ENCODE assay signal across 17 cellular contexts in the genomic region with DNA sequence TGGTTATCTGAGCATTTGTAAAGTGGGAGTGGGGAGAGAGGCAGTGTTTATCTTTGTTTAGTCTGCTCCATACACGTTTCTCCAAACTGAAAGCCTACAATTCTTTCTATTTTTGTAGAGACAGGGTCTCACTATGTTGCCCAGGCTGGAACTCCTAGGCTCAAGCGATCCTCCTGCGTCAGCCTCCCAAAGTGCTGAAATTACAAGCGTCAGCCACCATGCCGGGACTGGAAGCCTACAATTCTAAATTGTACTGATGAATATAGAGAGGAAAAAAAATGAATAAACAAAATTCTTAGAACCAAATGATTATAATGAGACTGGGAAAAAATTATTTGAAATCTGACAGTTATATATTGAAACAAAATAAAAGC. TPM values are rescaled to one million over a fixed set of nuclear protein-coding genes. Genes with fewer than 3 reads are reported as not detected.
A peak's percentile ranks its signal among the peaks of the same experiment; 100 is the strongest.
DNase-seq lines count a peak whose midpoint lies in the region; ATAC-seq and TF ChIP-seq lines count a peak whose summit lies in the region.
"Had no signal": no experiment of that assay in that cellular context is flagged by ENCODE, and none has a peak within 500 bp of the region (broad histone marks: within the 10 kb centered on the region; RNA-seq: fewer than 3 reads in every experiment).

No MANE protein-coding gene starts in this region.

- H3K27me3 Mint-ChIP-seq in CD4-positive, CD25-positive, alpha-beta regulatory T cell, result peaks cover 4% of the 10 kb centered on the region
- no peaks in the 10 kb centered on the region for H3K27me3 Mint-ChIP-seq in activated T-helper 17 cell treated with anti-CD3 and anti-CD28 coated beads, Interleukin-2, amount 50 U/mL, for 72 hours
- no peaks in the 10 kb centered on the region for H3K27me3 Mint-ChIP-seq in naive thymus-derived CD8-positive, alpha-beta T cell

- H3K27me3 ChIP-seq in CD4-positive, CD25-positive, alpha-beta regulatory T cell (ENCODE audit: control insufficient read depth, insufficient read depth, low read length), result no peaks in the 10 kb centered on the region
- H3K27me3 ChIP-seq: left lung, upper lobe of right lung had no signal

- peak overlapping the region in 1 of 3 donors; percentile 26 for H3K27ac Mint-ChIP-seq in CD4-positive, CD25-positive, alpha-beta regulatory T cell
- H3K27ac Mint-ChIP-seq in activated T-helper 17 cell treated with anti-CD3 and anti-CD28 coated beads, Interleukin-2, amount 50 U/mL, for 72 hours, result no peak overlapping the region
- peak overlapping the region in 9 of 10 donors; percentile 57 to 100 (median 96) for H3K27ac Mint-ChIP-seq in naive thymus-derived CD8-positive, alpha-beta T cell

- no peak for DNase-seq in CD4-positive, CD25-positive, alpha-beta regulatory T cell
- DNase-seq in naive thymus-derived CD8-positive, alpha-beta T cell, result peak in 1 of 10 donors; percentile 36
- DNase-seq in stimulated activated CD4-positive, alpha-beta T cell treated with anti-CD3 and anti-CD28 coated beads, Interleukin-2, amount 100 ng/mL, for 48 hours, result no peak
- no peak for DNase-seq in NCI-H748 treated with DMSO at 0.1 percent for 48 hours (lab: John Stamatoyannopoulos, UW)
- DNase-seq: activated CD4-positive, CD25-positive, alpha-beta regulatory T cell; activated naive CD4-positive, alpha-beta T cell treated with anti-CD3 and anti-CD28 coated beads, Interleukin-2, amount 50 U/mL, for 16 hours; EL; Kasumi-1; left lung; NCI-H1092 treated with DMSO at 0.1 percent for 48 hours; NCI-H2081; stimulated activated CD4-positive, alpha-beta T cell treated with anti-CD3 and anti-CD28 coated beads, Interleukin-4, amount 100 ng/mL, for 24 hours; T-helper 9 cell; upper lobe of right lung had no signal

- peak overlapping the region; percentile 92; the same call in 1 of the 2 replicates for H3K27ac ChIP-seq in 22Rv1
- no peak overlapping the region for H3K27ac ChIP-seq in CD4-positive, CD25-positive, alpha-beta regulatory T cell (ENCODE audit: insufficient read depth, low read length, poor library complexity, severe bottlenecking)

- peaks cover 15% of the 10 kb centered on the region for H3K4me1 ChIP-seq in CD4-positive, CD25-positive, alpha-beta regulatory T cell (ENCODE audit: control insufficient read depth, insufficient read depth, low read length, poor library complexity, severe bottlenecking)

- no peaks in the 10 kb centered on the region for H3K9me3 ChIP-seq in CD4-positive, CD25-positive, alpha-beta regulatory T cell (ENCODE audit: control insufficient read depth in 2 of 2, low read length in 2 of 2)
- H3K9me3 ChIP-seq: upper lobe of right lung had no signal

- H3K36me3 Mint-ChIP-seq in CD4-positive, CD25-positive, alpha-beta regulatory T cell, result no peaks in the 10 kb centered on the region
- H3K36me3 Mint-ChIP-seq in activated T-helper 17 cell treated with anti-CD3 and anti-CD28 coated beads, Interleukin-2, amount 50 U/mL, for 72 hours (ENCODE audit: low read depth), result peaks cover 29% of the 10 kb centered on the region
- H3K36me3 Mint-ChIP-seq in naive thymus-derived CD8-positive, alpha-beta T cell, result peaks cover 0 to 18% (median 3%) of the 10 kb centered on the region in 3 donors

- no peak overlapping the region for H3K4me3 ChIP-seq in CD4-positive, CD25-positive, alpha-beta regulatory T cell (ENCODE audit: low read depth, low read length)
- H3K4me3 ChIP-seq: upper lobe of right lung had no signal

- no peak for ATAC-seq in CD4-positive, CD25-positive, alpha-beta regulatory T cell (ENCODE audit: low read depth in 2 of 2)
- no peak for ATAC-seq in activated T-helper 17 cell treated with anti-CD3 and anti-CD28 coated beads, Interleukin-2, amount 50 U/mL, for 72 hours (replicated peaks)
- no peak for ATAC-seq in naive thymus-derived CD8-positive, alpha-beta T cell
- ATAC-seq in GM18519 (IDR thresholded peaks at IDR 0.05; ENCODE audit: low FRiP score, unreplicated experiment), result no peak
- ATAC-seq: left lung, upper lobe of right lung had no signal

- peak overlapping the region in 3 of 4 donors; percentile 77 to 95 (median 93) for H3K4me3 Mint-ChIP-seq in CD4-positive, CD25-positive, alpha-beta regulatory T cell
- peak overlapping the region; percentile 97 for H3K4me3 Mint-ChIP-seq in activated T-helper 17 cell treated with anti-CD3 and anti-CD28 coated beads, Interleukin-2, amount 50 U/mL, for 72 hours
- H3K4me3 Mint-ChIP-seq in naive thymus-derived CD8-positive, alpha-beta T cell, result peak overlapping the region in 7 of 10 donors; percentile 8 to 93 (median 50)

- peaks cover 6 to 36% (median 13%) of the 10 kb centered on the region in 4 donors for H3K4me1 Mint-ChIP-seq in CD4-positive, CD25-positive, alpha-beta regulatory T cell
- peaks cover 10% of the 10 kb centered on the region for H3K4me1 Mint-ChIP-seq in activated T-helper 17 cell treated with anti-CD3 and anti-CD28 coated beads, Interleukin-2, amount 50 U/mL, for 72 hours
- H3K4me1 Mint-ChIP-seq in naive thymus-derived CD8-positive, alpha-beta T cell, result peaks cover 17 to 50% (median 50%) of the 10 kb centered on the region in 4 donors

- no peak for TF ChIP-seq CTCF in 22Rv1 (IDR thresholded peaks at IDR 0.05)

- peaks cover 16% of the 10 kb centered on the region for H3K36me3 ChIP-seq in CD4-positive, CD25-positive, alpha-beta regulatory T cell (ENCODE audit: control insufficient read depth, insufficient read depth, low read length)

- H3K9me3 Mint-ChIP-seq in CD4-positive, CD25-positive, alpha-beta regulatory T cell, result peaks cover 0 to 2% (median 0%) of the 10 kb centered on the region in 7 donors
- no peaks in the 10 kb centered on the region for H3K9me3 Mint-ChIP-seq in activated T-helper 17 cell treated with anti-CD3 and anti-CD28 coated beads, Interleukin-2, amount 50 U/mL, for 72 hours
- H3K9me3 Mint-ChIP-seq in naive thymus-derived CD8-positive, alpha-beta T cell, result peaks cover 0 to 7% (median 0%) of the 10 kb centered on the region in 9 donors

- POLR2A ChIA-PET in naive thymus-derived CD8-positive, alpha-beta T cell (lab: Charles Lee), result interaction anchor here (0.6 to 23.9 kb wide), 5 partner anchors 13 to 843 kb away, joined by 3 to 674 read pairs (median 14); partner anchors contain the start of genes ANKZF1, ATG9A, CNPPD1 and RETREG2

RNA-seq across cellular contexts. Expression of gene ZFAND2B, which starts 1.4 kb away (rescaled TPM):
- 70.8 TPM for total RNA-seq in CD4-positive, CD25-positive, alpha-beta regulatory T cell
- polyA plus RNA-seq in CD4-positive, CD25-positive, alpha-beta regulatory T cell, result 10 to 100 TPM; 54.4 to 72.1 (median 64.0) TPM
- 10 to 100 TPM; 27.9 to 29.8 TPM for total RNA-seq in activated T-helper 17 cell treated with anti-CD3 and anti-CD28 coated beads, Interleukin-2, amount 50 U/mL, for 72 hours
- total RNA-seq in naive thymus-derived CD8-positive, alpha-beta T cell, result 10 to 100 TPM; 69.6 to 81.9 TPM
- polyA plus RNA-seq in naive thymus-derived CD8-positive, alpha-beta T cell, result 10 to 100 TPM; 78.1 to 85.1 (median 78.1) TPM

RNA-seq across cellular contexts. Expression of gene ABCB6, which starts 13.6 kb away (rescaled TPM):
- total RNA-seq in CD4-positive, CD25-positive, alpha-beta regulatory T cell, result 6.0 TPM
- 1 to 10 TPM; 1.5 to 3.9 (median 1.7) TPM for polyA plus RNA-seq in CD4-positive, CD25-positive, alpha-beta regulatory T cell
- 10 to 100 TPM; 29.7 to 94.1 TPM for total RNA-seq in activated T-helper 17 cell treated with anti-CD3 and anti-CD28 coated beads, Interleukin-2, amount 50 U/mL, for 72 hours
- total RNA-seq in naive thymus-derived CD8-positive, alpha-beta T cell, result 10 to 100 TPM; 12.3 to 12.9 TPM
- polyA plus RNA-seq in naive thymus-derived CD8-positive, alpha-beta T cell, result 1 to 10 TPM; 1.6 to 4.9 (median 1.8) TPM

RNA-seq across cellular contexts. Expression of gene ATG9A, which starts 24.3 kb away (rescaled TPM):
- total RNA-seq in CD4-positive, CD25-positive, alpha-beta regulatory T cell, result 68.0 TPM
- polyA plus RNA-seq in CD4-positive, CD25-positive, alpha-beta regulatory T cell, result 10 to 100 TPM; 18.7 to 21.0 (median 19.0) TPM
- 10 to 100 TPM; 46.6 to 81.3 TPM for total RNA-seq in activated T-helper 17 cell treated with anti-CD3 and anti-CD28 coated beads, Interleukin-2, amount 50 U/mL, for 72 hours
- total RNA-seq in naive thymus-derived CD8-positive, alpha-beta T cell, result 10 to 100 TPM; 52.6 to 53.5 TPM
- 10 to 100 TPM; 17.7 to 27.9 (median 20.5) TPM for polyA plus RNA-seq in naive thymus-derived CD8-positive, alpha-beta T cell

RNA-seq across cellular contexts. Expression of gene ANKZF1, which starts 24.5 kb away (rescaled TPM):
- total RNA-seq in CD4-positive, CD25-positive, alpha-beta regulatory T cell, result 123 TPM
- polyA plus RNA-seq in CD4-positive, CD25-positive, alpha-beta regulatory T cell, result 10 to 100 TPM; 23.5 to 37.5 (median 28.5) TPM
- 100 to 1,000 TPM; 109 to 367 TPM for total RNA-seq in activated T-helper 17 cell treated with anti-CD3 and anti-CD28 coated beads, Interleukin-2, amount 50 U/mL, for 72 hours
- total RNA-seq in naive thymus-derived CD8-positive, alpha-beta T cell, result 100 to 1,000 TPM; 263 to 278 TPM
- polyA plus RNA-seq in naive thymus-derived CD8-positive, alpha-beta T cell, result 10 to 100 TPM; 23.8 to 46.2 (median 25.9) TPM

RNA-seq across cellular contexts. Expression of gene RETREG2, which starts 27.1 kb away (rescaled TPM):
- total RNA-seq in CD4-positive, CD25-positive, alpha-beta regulatory T cell, result 84.7 TPM
- 10 to 100 TPM; 62.8 to 89.7 (median 72.1) TPM for polyA plus RNA-seq in CD4-positive, CD25-positive, alpha-beta regulatory T cell
- total RNA-seq in activated T-helper 17 cell treated with anti-CD3 and anti-CD28 coated beads, Interleukin-2, amount 50 U/mL, for 72 hours, result 100 to 1,000 TPM; 104 to 148 TPM
- total RNA-seq in naive thymus-derived CD8-positive, alpha-beta T cell, result 100 to 1,000 TPM; 110 to 113 TPM
- 10 to 100 TPM; 52.0 to 64.3 (median 57.6) TPM for polyA plus RNA-seq in naive thymus-derived CD8-positive, alpha-beta T cell
